In genomic region chr18:70491734-70492348, GRCh38 we compare ENCODE assay signal across 8 cellular contexts.
DNase-seq lines count a peak whose midpoint lies in the region; ATAC-seq lines count a peak whose summit lies in the region.

No MANE protein-coding gene starts in this region.

- intact Hi-C loops in left colon (cut with DNase I, micrococcal nuclease): no loop called here

- peak; percentile 38 for DNase-seq in activated gamma-delta T cell treated with Interleukin-2 at 50 U/mL for 16 hours
- no peak for DNase-seq in activated gamma-delta T cell (lab: John Stamatoyannopoulos, UW)
- peak; percentile 34 for DNase-seq in HCEC 1CT
- peak; percentile 65 for DNase-seq in M059J (ENCODE audit: low read depth)
- DNase-seq in T-helper 2 cell: peak in 3 of 5 experiments; percentile 11 to 28 (median 27)
- DNase-seq in brain pericyte (ENCODE audit: low read depth, low spot score): peak; percentile 11
- peak in 1 of 2 donors; percentile 78 for DNase-seq in left colon
- peak; percentile 36 for DNase-seq in stimulated activated CD8-positive, alpha-beta memory T cell treated with anti-CD3 and anti-CD28 coated beads, Interleukin-12 subunit alpha, Interleukin-12 subunit beta, amount 100 ng/mL, for 1 hour (ENCODE audit: low read depth)

- peak; percentile 77 for ATAC-seq in left colon
